Comparison of ENCODE assay signal across 8 cellular contexts in genomic region chr16:10752843-10753523, GRCh38.
DNase-seq lines count a peak whose midpoint lies in the region; ATAC-seq and TF ChIP-seq lines count a peak whose summit lies in the region.

No MANE protein-coding gene starts in this region.

- ATAC-seq in GM18498 (IDR thresholded peaks at IDR 0.05; ENCODE audit: unreplicated experiment) (peak; percentile 50), HG02678 (IDR thresholded peaks at IDR 0.05; ENCODE audit: unreplicated experiment) (peak; percentile 71)

- CTCF ChIA-PET in HEK293T (lab: Yijun Ruan, JAX): no interaction called here

- peak; percentile 88 for DNase-seq in SKM-1 treated with dmso at 0.1 percent for 144 hours (lab: John Stamatoyannopoulos, UW; ENCODE audit: unreplicated experiment)
- DNase-seq in midbrain (lab: John Stamatoyannopoulos, UW): peak; percentile 56
- no peak for DNase-seq in NCI-H446 treated with DMSO at 0.1 percent for 48 hours (lab: John Stamatoyannopoulos, UW)
- no peak for DNase-seq in 8988T
- DNase-seq in HEK293T (ENCODE audit: extremely low spot score): no peak
- DNase-seq in central memory CD4-positive, alpha-beta T cell: no peak

- POLR2A ChIA-PET in HEK293T (lab: Yijun Ruan, JAX): interaction anchor here (1.7 kb wide), 1 partner anchor 9 kb away, joined by 5 read pairs; no protein-coding TSS in a partner anchor

TF ChIP-seq in HEK293T, 16 proteins besides CTCF, POLR2A, EP300 and RAD21:
- TF ChIP-seq LEF1 (IDR thresholded peaks at IDR 0.05; ENCODE audit: borderline replicate concordance) (no peak), HDGF (IDR thresholded peaks at IDR 0.05; ENCODE audit: borderline replicate concordance) (no peak), NFRKB (IDR thresholded peaks at IDR 0.05) (no peak), FOXK2 (IDR thresholded peaks at IDR 0.05) (no peak), BHLHE40 (IDR thresholded peaks at IDR 0.05; ENCODE audit: borderline replicate concordance) (no peak), FOXM1 (IDR thresholded peaks at IDR 0.05; ENCODE audit: borderline replicate concordance) (no peak), ZNF384 (IDR thresholded peaks at IDR 0.05) (no peak), SP1 (IDR thresholded peaks at IDR 0.05) (no peak), L3MBTL2 (conservative IDR thresholded peaks at IDR 0.05) (no peak), TARDBP (IDR thresholded peaks at IDR 0.05) (no peak), ELF4 (IDR thresholded peaks at IDR 0.05) (no peak), ARNT (IDR thresholded peaks at IDR 0.05) (no peak), SUZ12 (IDR thresholded peaks at IDR 0.05) (no peak), PKNOX1 (IDR thresholded peaks at IDR 0.05) (no peak), CTBP1 (IDR thresholded peaks at IDR 0.05; ENCODE audit: borderline replicate concordance) (no peak), FOXA1 (IDR thresholded peaks at IDR 0.05) (no peak)

Comparison
In these comparisons a context has a peak if more than half of its experiments do, and no peak if none do; other contexts are left out.
1. DNase-seq: peak in SKM-1 treated with dmso at 0.1 percent for 144 hours (single experiment) and midbrain (single experiment); none in NCI-H446 treated with DMSO at 0.1 percent for 48 hours (single experiment), 8988T (single experiment), HEK293T (single experiment) and central memory CD4-positive, alpha-beta T cell (single experiment).